Comparison of ENCODE assay signal across 1 cellular context in the genomic region with DNA sequence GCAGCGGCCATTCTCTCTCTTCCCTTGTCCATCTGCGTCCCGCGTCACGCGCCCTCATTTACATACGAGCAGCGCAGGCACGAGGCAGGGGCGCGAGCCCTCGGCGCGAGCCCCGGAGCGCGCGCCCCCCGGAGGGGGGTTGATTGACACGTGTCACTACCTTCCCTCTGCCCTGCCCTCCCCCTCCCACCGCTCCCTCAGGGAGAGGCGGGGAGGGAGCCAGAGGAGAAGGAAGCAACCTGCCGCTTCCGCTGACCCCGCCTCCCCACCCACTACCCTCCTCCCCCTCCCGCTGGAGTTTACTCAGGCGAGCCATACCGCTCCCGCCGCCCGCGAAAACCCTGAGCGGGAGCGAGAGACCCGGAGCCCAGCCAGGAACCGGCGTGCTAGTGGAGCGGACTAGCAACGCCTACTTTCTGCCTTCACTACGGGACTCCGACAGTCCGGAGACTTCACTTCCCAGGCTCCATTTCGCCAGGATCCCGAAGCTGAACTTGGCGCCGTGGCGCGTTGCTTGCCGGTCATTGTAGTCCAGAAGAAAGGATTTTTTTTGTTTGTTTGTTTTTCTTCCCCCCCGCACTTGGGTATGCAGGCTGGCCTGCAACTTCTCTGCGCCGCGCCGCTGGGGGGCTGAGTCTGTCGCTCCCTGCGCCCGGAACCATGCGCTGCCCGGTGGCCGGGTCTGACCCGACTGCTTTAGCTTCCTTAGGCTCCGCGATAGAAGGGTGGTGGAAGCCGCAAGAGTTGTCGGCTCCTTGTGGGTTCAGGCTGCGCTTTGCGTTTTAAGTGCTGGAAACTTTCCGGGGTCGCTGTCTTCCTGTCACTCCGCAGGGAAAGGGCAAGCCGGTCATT.
TF ChIP-seq lines count a peak whose summit lies in the region.

A gene (minus strand): TSS at position 36 of the 852 bp plus-strand sequence. CDS start 4 bp downstream, at position 32.

TF ChIP-seq in HepG2, 621 proteins besides CTCF, POLR2A, EP300 and RAD21 (continued from another document and continues in another):
- peak; percentile 82; the same call in 1 of the 2 replicates for TF ChIP-seq KDM2A (CRISPR knock-in tag; IDR thresholded peaks at IDR 0.05; ENCODE audit: borderline replicate concordance, low read depth)
- peak; percentile 37 for TF ChIP-seq RBM39 (IDR thresholded peaks at IDR 0.05; ENCODE audit: low read depth, low read length, poor library complexity, severe bottlenecking)
- TF ChIP-seq ZSCAN31 (CRISPR knock-in tag; IDR thresholded peaks at IDR 0.05; ENCODE audit: low read depth) = no peak
- TF ChIP-seq ETV5 (CRISPR knock-in tag; IDR thresholded peaks at IDR 0.05; ENCODE audit: borderline replicate concordance) = no peak; the same call in 1 of the 2 replicates
- TF ChIP-seq YEATS4 (CRISPR knock-in tag; IDR thresholded peaks at IDR 0.05; ENCODE audit: borderline replicate concordance) = 0 out of 2 replicates have a peak, but pooled peaks have one; percentile 29
- TF ChIP-seq SOX6 (IDR thresholded peaks at IDR 0.05) = no peak
- TF ChIP-seq SOX6 (CRISPR knock-in tag; IDR thresholded peaks at IDR 0.05) = peak; percentile 71
- TF ChIP-seq DNMT3B (CRISPR knock-in tag; conservative IDR thresholded peaks at IDR 0.05) = no peak
- TF ChIP-seq NONO (IDR thresholded peaks at IDR 0.05) = no peak
- TF ChIP-seq NONO (CRISPR knock-in tag; conservative IDR thresholded peaks at IDR 0.05) = no peak; the same call in 1 of the 2 replicates
- TF ChIP-seq ZNF879 (CRISPR knock-in tag; IDR thresholded peaks at IDR 0.05) = no peak
- TF ChIP-seq, protein P1, sequence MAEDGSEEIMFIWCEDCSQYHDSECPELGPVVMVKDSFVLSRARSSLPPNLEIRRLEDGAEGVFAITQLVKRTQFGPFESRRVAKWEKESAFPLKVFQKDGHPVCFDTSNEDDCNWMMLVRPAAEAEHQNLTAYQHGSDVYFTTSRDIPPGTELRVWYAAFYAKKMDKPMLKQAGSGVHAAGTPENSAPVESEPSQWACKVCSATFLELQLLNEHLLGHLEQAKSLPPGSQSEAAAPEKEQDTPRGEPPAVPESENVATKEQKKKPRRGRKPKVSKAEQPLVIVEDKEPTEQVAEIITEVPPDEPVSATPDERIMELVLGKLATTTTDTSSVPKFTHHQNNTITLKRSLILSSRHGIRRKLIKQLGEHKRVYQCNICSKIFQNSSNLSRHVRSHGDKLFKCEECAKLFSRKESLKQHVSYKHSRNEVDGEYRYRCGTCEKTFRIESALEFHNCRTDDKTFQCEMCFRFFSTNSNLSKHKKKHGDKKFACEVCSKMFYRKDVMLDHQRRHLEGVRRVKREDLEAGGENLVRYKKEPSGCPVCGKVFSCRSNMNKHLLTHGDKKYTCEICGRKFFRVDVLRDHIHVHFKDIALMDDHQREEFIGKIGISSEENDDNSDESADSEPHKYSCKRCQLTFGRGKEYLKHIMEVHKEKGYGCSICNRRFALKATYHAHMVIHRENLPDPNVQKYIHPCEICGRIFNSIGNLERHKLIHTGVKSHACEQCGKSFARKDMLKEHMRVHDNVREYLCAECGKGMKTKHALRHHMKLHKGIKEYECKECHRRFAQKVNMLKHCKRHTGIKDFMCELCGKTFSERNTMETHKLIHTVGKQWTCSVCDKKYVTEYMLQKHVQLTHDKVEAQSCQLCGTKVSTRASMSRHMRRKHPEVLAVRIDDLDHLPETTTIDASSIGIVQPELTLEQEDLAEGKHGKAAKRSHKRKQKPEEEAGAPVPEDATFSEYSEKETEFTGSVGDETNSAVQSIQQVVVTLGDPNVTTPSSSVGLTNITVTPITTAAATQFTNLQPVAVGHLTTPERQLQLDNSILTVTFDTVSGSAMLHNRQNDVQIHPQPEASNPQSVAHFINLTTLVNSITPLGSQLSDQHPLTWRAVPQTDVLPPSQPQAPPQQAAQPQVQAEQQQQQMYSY (CRISPR knock-in tag; IDR thresholded peaks at IDR 0.05) = peak; percentile 81; the same call in 1 of the 2 replicates
- TF ChIP-seq, protein P2, sequence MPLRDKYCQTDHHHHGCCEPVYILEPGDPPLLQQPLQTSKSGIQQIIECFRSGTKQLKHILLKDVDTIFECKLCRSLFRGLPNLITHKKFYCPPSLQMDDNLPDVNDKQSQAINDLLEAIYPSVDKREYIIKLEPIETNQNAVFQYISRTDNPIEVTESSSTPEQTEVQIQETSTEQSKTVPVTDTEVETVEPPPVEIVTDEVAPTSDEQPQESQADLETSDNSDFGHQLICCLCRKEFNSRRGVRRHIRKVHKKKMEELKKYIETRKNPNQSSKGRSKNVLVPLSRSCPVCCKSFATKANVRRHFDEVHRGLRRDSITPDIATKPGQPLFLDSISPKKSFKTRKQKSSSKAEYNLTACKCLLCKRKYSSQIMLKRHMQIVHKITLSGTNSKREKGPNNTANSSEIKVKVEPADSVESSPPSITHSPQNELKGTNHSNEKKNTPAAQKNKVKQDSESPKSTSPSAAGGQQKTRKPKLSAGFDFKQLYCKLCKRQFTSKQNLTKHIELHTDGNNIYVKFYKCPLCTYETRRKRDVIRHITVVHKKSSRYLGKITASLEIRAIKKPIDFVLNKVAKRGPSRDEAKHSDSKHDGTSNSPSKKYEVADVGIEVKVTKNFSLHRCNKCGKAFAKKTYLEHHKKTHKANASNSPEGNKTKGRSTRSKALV (CRISPR knock-in tag; IDR thresholded peaks at IDR 0.05) = no peak; the same call in 1 of the 2 replicates
- no peak for TF ChIP-seq RFXANK (CRISPR knock-in tag; IDR thresholded peaks at IDR 0.05)
- TF ChIP-seq MED1 (CRISPR knock-in tag; IDR thresholded peaks at IDR 0.05) = peak; percentile 43; the same call in 1 of the 2 replicates
- TF ChIP-seq, protein P3, sequence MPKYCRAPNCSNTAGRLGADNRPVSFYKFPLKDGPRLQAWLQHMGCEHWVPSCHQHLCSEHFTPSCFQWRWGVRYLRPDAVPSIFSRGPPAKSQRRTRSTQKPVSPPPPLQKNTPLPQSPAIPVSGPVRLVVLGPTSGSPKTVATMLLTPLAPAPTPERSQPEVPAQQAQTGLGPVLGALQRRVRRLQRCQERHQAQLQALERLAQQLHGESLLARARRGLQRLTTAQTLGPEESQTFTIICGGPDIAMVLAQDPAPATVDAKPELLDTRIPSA (CRISPR knock-in tag; IDR thresholded peaks at IDR 0.05; ENCODE audit: borderline replicate concordance) = no peak
- peak; percentile 69 for TF ChIP-seq BHLHE40 (IDR thresholded peaks at IDR 0.05; ENCODE audit: low read length)
- TF ChIP-seq HNRNPH1 (optimal IDR thresholded peaks at IDR 0.05; ENCODE audit: low read depth, low read length) = no peak
- TF ChIP-seq ZNF850 (CRISPR knock-in tag; conservative IDR thresholded peaks at IDR 0.05) = 0 out of 2 replicates have a peak, but pooled peaks have one; percentile 10
- TF ChIP-seq, protein P4, sequence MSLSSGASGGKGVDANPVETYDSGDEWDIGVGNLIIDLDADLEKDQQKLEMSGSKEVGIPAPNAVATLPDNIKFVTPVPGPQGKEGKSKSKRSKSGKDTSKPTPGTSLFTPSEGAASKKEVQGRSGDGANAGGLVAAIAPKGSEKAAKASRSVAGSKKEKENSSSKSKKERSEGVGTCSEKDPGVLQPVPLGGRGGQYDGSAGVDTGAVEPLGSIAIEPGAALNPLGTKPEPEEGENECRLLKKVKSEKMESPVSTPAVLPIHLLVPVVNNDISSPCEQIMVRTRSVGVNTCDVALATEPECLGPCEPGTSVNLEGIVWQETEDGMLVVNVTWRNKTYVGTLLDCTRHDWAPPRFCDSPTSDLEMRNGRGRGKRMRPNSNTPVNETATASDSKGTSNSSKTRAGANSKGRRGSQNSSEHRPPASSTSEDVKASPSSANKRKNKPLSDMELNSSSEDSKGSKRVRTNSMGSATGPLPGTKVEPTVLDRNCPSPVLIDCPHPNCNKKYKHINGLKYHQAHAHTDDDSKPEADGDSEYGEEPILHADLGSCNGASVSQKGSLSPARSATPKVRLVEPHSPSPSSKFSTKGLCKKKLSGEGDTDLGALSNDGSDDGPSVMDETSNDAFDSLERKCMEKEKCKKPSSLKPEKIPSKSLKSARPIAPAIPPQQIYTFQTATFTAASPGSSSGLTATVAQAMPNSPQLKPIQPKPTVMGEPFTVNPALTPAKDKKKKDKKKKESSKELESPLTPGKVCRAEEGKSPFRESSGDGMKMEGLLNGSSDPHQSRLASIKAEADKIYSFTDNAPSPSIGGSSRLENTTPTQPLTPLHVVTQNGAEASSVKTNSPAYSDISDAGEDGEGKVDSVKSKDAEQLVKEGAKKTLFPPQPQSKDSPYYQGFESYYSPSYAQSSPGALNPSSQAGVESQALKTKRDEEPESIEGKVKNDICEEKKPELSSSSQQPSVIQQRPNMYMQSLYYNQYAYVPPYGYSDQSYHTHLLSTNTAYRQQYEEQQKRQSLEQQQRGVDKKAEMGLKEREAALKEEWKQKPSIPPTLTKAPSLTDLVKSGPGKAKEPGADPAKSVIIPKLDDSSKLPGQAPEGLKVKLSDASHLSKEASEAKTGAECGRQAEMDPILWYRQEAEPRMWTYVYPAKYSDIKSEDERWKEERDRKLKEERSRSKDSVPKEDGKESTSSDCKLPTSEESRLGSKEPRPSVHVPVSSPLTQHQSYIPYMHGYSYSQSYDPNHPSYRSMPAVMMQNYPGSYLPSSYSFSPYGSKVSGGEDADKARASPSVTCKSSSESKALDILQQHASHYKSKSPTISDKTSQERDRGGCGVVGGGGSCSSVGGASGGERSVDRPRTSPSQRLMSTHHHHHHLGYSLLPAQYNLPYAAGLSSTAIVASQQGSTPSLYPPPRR (CRISPR knock-in tag; IDR thresholded peaks at IDR 0.05; ENCODE audit: borderline replicate concordance) = peak; percentile 23; the same call in 1 of the 2 replicates
- TF ChIP-seq FOSL1 (CRISPR knock-in tag; IDR thresholded peaks at IDR 0.05; ENCODE audit: borderline replicate concordance) = no peak
- no peak for TF ChIP-seq EZH2 (conservative IDR thresholded peaks at IDR 0.05; ENCODE audit: low read depth, low read length)
- no peak for TF ChIP-seq FLYWCH1 (CRISPR knock-in tag; IDR thresholded peaks at IDR 0.05)
- TF ChIP-seq, protein P5, sequence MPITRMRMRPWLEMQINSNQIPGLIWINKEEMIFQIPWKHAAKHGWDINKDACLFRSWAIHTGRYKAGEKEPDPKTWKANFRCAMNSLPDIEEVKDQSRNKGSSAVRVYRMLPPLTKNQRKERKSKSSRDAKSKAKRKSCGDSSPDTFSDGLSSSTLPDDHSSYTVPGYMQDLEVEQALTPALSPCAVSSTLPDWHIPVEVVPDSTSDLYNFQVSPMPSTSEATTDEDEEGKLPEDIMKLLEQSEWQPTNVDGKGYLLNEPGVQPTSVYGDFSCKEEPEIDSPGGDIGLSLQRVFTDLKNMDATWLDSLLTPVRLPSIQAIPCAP (CRISPR knock-in tag; IDR thresholded peaks at IDR 0.05; ENCODE audit: low read depth) = 0 out of 2 replicates have a peak, but pooled peaks have one; percentile 70
- peak; percentile 97 for TF ChIP-seq ZNF143 (CRISPR knock-in tag; IDR thresholded peaks at IDR 0.05)
- no peak for TF ChIP-seq ZNF883 (CRISPR knock-in tag; IDR thresholded peaks at IDR 0.05; ENCODE audit: not compliant biosample characterization)
- TF ChIP-seq, protein P6, sequence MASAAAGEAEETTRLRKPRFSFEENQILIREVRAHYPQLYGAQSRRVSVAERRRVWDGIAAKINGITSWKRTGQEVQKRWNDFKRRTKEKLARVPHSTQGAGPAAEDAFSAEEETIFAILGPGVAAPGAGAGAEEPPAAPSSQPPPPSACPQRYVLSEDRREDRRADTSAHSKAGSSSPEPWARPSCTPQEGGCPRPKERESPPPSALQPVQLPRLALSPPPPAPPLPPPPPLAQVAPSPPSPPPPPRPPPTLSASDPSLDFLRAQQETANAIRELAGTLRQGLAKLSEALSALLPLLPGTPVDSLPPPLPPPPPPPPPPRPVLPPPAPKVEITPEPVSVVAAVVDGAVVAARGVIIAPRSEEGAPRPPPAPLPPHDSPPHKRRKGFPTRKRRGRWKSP (CRISPR knock-in tag; IDR thresholded peaks at IDR 0.05) = peak; percentile 93
- TF ChIP-seq MAFF (IDR thresholded peaks at IDR 0.05; ENCODE audit: low read depth, low read length) = no peak
- TF ChIP-seq, protein P7, sequence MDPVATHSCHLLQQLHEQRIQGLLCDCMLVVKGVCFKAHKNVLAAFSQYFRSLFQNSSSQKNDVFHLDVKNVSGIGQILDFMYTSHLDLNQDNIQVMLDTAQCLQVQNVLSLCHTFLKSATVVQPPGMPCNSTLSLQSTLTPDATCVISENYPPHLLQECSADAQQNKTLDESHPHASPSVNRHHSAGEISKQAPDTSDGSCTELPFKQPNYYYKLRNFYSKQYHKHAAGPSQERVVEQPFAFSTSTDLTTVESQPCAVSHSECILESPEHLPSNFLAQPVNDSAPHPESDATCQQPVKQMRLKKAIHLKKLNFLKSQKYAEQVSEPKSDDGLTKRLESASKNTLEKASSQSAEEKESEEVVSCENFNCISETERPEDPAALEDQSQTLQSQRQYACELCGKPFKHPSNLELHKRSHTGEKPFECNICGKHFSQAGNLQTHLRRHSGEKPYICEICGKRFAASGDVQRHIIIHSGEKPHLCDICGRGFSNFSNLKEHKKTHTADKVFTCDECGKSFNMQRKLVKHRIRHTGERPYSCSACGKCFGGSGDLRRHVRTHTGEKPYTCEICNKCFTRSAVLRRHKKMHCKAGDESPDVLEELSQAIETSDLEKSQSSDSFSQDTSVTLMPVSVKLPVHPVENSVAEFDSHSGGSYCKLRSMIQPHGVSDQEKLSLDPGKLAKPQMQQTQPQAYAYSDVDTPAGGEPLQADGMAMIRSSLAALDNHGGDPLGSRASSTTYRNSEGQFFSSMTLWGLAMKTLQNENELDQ (CRISPR knock-in tag; IDR thresholded peaks at IDR 0.05; ENCODE audit: borderline replicate concordance) = no peak
- TF ChIP-seq ZFP90 (CRISPR knock-in tag; IDR thresholded peaks at IDR 0.05; ENCODE audit: borderline replicate concordance) = 0 out of 2 replicates have a peak, but pooled peaks have one; percentile 76
- TF ChIP-seq ZNF878 (CRISPR knock-in tag; IDR thresholded peaks at IDR 0.05) = 0 out of 2 replicates have a peak, but pooled peaks have one; percentile 64
- no peak; the same call in 1 of the 2 replicates for TF ChIP-seq CBFB (CRISPR knock-in tag; IDR thresholded peaks at IDR 0.05)
- peak; percentile 97 for TF ChIP-seq THAP11 (CRISPR knock-in tag; IDR thresholded peaks at IDR 0.05)
- no peak for TF ChIP-seq ZNF451 (CRISPR knock-in tag; IDR thresholded peaks at IDR 0.05)
- TF ChIP-seq, protein P8, sequence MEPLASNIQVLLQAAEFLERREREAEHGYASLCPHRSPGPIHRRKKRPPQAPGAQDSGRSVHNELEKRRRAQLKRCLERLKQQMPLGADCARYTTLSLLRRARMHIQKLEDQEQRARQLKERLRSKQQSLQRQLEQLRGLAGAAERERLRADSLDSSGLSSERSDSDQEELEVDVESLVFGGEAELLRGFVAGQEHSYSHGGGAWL (CRISPR knock-in tag; IDR thresholded peaks at IDR 0.05) = no peak; the same call in 1 of the 2 replicates
- TF ChIP-seq, protein P9, sequence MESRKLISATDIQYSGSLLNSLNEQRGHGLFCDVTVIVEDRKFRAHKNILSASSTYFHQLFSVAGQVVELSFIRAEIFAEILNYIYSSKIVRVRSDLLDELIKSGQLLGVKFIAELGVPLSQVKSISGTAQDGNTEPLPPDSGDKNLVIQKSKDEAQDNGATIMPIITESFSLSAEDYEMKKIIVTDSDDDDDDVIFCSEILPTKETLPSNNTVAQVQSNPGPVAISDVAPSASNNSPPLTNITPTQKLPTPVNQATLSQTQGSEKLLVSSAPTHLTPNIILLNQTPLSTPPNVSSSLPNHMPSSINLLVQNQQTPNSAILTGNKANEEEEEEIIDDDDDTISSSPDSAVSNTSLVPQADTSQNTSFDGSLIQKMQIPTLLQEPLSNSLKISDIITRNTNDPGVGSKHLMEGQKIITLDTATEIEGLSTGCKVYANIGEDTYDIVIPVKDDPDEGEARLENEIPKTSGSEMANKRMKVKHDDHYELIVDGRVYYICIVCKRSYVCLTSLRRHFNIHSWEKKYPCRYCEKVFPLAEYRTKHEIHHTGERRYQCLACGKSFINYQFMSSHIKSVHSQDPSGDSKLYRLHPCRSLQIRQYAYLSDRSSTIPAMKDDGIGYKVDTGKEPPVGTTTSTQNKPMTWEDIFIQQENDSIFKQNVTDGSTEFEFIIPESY (CRISPR knock-in tag; IDR thresholded peaks at IDR 0.05) = no peak
- no peak for TF ChIP-seq ZNF282 (IDR thresholded peaks at IDR 0.05; ENCODE audit: partially characterized antibody)
- TF ChIP-seq ZMYM2 (CRISPR knock-in tag; IDR thresholded peaks at IDR 0.05) = no peak
- peak; percentile 9; the same call in 1 of the 2 replicates for TF ChIP-seq ZNF12 (CRISPR knock-in tag; IDR thresholded peaks at IDR 0.05)
- no peak for TF ChIP-seq HMG20A (CRISPR knock-in tag; IDR thresholded peaks at IDR 0.05; ENCODE audit: borderline replicate concordance)
